1 cellular context compared by ENCODE assay signal in the genomic region with DNA sequence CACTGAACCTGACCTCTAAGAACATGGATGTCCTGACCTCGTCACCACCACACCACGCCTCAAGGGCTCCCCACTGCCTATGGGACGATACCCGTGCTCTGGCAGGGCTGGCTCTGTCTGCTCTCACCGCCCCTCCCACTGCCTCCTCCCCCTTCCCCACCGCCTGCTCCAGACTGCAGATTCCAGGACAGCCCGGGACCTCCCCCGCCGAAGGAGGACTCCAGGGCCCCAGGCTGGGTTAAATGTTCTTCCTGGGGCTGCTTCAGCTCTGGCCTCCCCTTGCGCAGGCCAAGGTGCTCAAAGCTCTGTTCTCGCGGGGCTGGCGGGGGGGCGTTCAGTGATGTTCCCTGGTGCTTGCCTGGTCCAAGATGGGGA.
TF ChIP-seq lines count a peak whose summit lies in the region.

No MANE protein-coding gene starts in this region.

TF ChIP-seq in H1, 55 proteins besides CTCF, POLR2A, EP300 and RAD21:
- TF ChIP-seq BCL11A (IDR thresholded peaks at IDR 0.05; ENCODE audit: low read depth in 2 of 2, low read length in 2 of 2) (no peak), KDM4A (IDR thresholded peaks at IDR 0.05; ENCODE audit: low read depth, low read length, severe bottlenecking) (peak; percentile 2), TCF12 (IDR thresholded peaks at IDR 0.05; ENCODE audit: low read depth, low read length) (no peak), BACH1 (IDR thresholded peaks at IDR 0.05; ENCODE audit: low read length) (peak; percentile 63), CREB1 (IDR thresholded peaks at IDR 0.05) (peak; percentile 24; the same call in 1 of the 2 replicates)
- TF ChIP-seq, protein P1, sequence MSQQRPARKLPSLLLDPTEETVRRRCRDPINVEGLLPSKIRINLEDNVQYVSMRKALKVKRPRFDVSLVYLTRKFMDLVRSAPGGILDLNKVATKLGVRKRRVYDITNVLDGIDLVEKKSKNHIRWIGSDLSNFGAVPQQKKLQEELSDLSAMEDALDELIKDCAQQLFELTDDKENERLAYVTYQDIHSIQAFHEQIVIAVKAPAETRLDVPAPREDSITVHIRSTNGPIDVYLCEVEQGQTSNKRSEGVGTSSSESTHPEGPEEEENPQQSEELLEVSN (IDR thresholded peaks at IDR 0.05) = 0 out of 2 replicates have a peak, but pooled peaks have one; percentile 17
- TF ChIP-seq, protein P2, sequence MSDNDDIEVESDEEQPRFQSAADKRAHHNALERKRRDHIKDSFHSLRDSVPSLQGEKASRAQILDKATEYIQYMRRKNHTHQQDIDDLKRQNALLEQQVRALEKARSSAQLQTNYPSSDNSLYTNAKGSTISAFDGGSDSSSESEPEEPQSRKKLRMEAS (IDR thresholded peaks at IDR 0.05) = peak; percentile 62; the same call in 1 of the 2 replicates
